8 cellular contexts compared by ENCODE assay signal in genomic region chr5:176994460-176995121, GRCh38. TPM values are rescaled to one million over a fixed set of nuclear protein-coding genes. Genes with fewer than 3 reads are reported as not detected.
DNase-seq lines count a peak whose midpoint lies in the region; ATAC-seq and TF ChIP-seq lines count a peak whose summit lies in the region.

No MANE protein-coding gene starts in this region.

- ATAC-seq in HG03103 (IDR thresholded peaks at IDR 0.05; ENCODE audit: low read depth, unreplicated experiment): peak; percentile 58
- peak; percentile 48 to 56 (median 52) for ATAC-seq in right lobe of liver

- in situ Hi-C loops in Caki2 (cut with HindIII; ENCODE audit: low pct_unique_long_range_greater_than_20kb, low sequenced_read_pairs) (no loop called here), GM13977 (cut with MboI; ENCODE audit: low pct_unique_long_range_greater_than_20kb, low sequenced_read_pairs, unreplicated experiment) (no loop called here)

- no peak for TF ChIP-seq POLR2A in right lobe of liver (IDR thresholded peaks at IDR 0.05)

- H3K27ac ChIP-seq in right lobe of liver: peak overlapping the region in 1 of 3 donors; percentile 10

- WGBS in right lobe of liver (ENCODE audit: insufficient coverage, low coverage, low lambda C conversion rate, missing lambda C conversion rate): 66% methylated on average over 5 of the region's 7 CpGs

- DNase-seq in Caki2 (ENCODE audit: low read depth) (peak; percentile 74), amniotic epithelial cell (ENCODE audit: low read depth) (peak; percentile 100), right lobe of liver (no peak), glomerular visceral epithelial cell (ENCODE audit: extremely low spot score) (no peak), GM13977 (ENCODE audit: low spot score) (no peak), NCI-H146 (lab: John Stamatoyannopoulos, UW) (no peak), NCI-H1092 (lab: John Stamatoyannopoulos, UW) (no peak)

- peaks cover 0 to 6% (median 0%) of the 10 kb centered on the region in 4 donors for H3K4me1 ChIP-seq in right lobe of liver

- no peaks in the 10 kb centered on the region for H3K9me3 ChIP-seq in right lobe of liver

- no peak overlapping the region for H3K4me3 ChIP-seq in right lobe of liver

- H3K27me3 ChIP-seq in right lobe of liver: no peaks in the 10 kb centered on the region

- intact Hi-C loops in right lobe of liver (cut with DNase I): no loop called here

- no peaks in the 10 kb centered on the region for H3K36me3 ChIP-seq in right lobe of liver

- no peak for TF ChIP-seq CTCF in right lobe of liver (IDR thresholded peaks at IDR 0.05)
- no peak for TF ChIP-seq CTCF in GM13977 (IDR thresholded peaks at IDR 0.05; ENCODE audit: extremely low read depth, insufficient read depth, missing control alignments)

RNA-seq across cellular contexts. Expression of gene UIMC1, which starts 12.0 kb away (rescaled TPM):
- total RNA-seq in Caki2 (2014; rRNA removed; shearing (Covaris generic); ENCODE audit: low replicate concordance): 41.8 and 72.2 TPM in 2 replicates
- total RNA-seq in right lobe of liver: 10 to 100 TPM in 4 of 6 experiments, 1 to 10 TPM in 2; 8.4 to 15.6 (median 13.0) TPM

RNA-seq across cellular contexts. Expression of gene ZNF346, which starts 27.9 kb away (rescaled TPM):
- total RNA-seq in Caki2 (2014; rRNA removed; shearing (Covaris generic); ENCODE audit: low replicate concordance): 23.8 and 26.0 TPM in 2 replicates
- total RNA-seq in right lobe of liver: 1 to 10 TPM; 5.3 to 7.4 (median 6.0) TPM

Comparison
In these comparisons a context has a peak if more than half of its experiments do, and no peak if none do; other contexts are left out.
1. DNase-seq: peak in Caki2 (single experiment) and amniotic epithelial cell (single experiment); none in right lobe of liver (0 of 3), glomerular visceral epithelial cell (single experiment), GM13977 (single experiment), NCI-H146 (single experiment) and NCI-H1092 (single experiment).